Comparison of ENCODE assay signal across 1 cellular context in the genomic region with DNA sequence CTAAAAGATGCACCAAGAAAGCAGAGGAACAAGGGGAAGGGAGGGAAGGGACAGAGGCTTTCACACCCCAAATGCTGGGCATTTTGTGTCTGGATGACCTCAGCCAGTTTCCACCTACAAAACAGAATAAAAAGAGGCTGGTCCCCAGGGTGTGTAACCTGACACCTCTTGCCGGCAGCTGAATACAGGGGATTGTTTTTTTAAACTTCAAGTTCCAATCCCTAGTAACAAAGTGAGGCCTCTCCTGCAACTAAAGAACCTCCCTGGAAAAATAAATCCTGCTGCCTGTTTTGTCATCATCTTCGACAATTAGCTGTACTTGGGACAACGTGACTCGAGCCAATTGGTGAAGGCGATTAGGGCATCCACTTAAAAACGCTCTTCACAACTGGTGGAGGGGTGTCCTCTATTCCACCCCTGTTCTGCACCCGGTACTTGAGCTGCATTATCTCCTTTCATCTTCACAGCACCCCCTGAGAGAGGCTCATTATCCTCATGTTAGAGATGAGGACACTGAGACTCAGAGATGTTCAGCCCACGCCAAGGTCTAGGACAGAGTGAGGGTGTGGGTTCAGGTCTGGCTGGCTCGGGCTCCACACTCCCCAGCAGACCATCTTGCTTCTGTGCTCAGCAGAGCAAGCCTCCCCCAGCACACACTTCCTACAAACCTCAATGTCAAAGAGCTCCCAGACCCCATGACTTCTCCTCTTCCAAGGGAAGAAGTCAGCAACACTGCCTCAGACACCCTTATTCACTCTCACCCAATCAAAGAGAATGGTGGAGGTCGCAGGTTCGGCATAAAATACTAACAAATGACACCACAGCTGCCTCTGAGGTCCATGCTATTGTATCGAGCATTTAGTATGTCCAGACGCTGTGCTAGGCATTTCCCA.
TF ChIP-seq lines count a peak whose summit lies in the region.

No MANE protein-coding gene starts in this region.

TF ChIP-seq in GM12878, 131 proteins besides CTCF, POLR2A, EP300 and RAD21 (continued from another document):
- TF ChIP-seq, protein P1, sequence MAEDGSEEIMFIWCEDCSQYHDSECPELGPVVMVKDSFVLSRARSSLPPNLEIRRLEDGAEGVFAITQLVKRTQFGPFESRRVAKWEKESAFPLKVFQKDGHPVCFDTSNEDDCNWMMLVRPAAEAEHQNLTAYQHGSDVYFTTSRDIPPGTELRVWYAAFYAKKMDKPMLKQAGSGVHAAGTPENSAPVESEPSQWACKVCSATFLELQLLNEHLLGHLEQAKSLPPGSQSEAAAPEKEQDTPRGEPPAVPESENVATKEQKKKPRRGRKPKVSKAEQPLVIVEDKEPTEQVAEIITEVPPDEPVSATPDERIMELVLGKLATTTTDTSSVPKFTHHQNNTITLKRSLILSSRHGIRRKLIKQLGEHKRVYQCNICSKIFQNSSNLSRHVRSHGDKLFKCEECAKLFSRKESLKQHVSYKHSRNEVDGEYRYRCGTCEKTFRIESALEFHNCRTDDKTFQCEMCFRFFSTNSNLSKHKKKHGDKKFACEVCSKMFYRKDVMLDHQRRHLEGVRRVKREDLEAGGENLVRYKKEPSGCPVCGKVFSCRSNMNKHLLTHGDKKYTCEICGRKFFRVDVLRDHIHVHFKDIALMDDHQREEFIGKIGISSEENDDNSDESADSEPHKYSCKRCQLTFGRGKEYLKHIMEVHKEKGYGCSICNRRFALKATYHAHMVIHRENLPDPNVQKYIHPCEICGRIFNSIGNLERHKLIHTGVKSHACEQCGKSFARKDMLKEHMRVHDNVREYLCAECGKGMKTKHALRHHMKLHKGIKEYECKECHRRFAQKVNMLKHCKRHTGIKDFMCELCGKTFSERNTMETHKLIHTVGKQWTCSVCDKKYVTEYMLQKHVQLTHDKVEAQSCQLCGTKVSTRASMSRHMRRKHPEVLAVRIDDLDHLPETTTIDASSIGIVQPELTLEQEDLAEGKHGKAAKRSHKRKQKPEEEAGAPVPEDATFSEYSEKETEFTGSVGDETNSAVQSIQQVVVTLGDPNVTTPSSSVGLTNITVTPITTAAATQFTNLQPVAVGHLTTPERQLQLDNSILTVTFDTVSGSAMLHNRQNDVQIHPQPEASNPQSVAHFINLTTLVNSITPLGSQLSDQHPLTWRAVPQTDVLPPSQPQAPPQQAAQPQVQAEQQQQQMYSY (CRISPR knock-in tag; IDR thresholded peaks at IDR 0.05): no peak
- TF ChIP-seq SKIL (IDR thresholded peaks at IDR 0.05; ENCODE audit: low read depth, poor library complexity, severe bottlenecking) (no peak), HDGF (IDR thresholded peaks at IDR 0.05) (no peak), POLR2AphosphoS5 (IDR thresholded peaks at IDR 0.05; ENCODE audit: low read length) (no peak)
